In the genomic region with DNA sequence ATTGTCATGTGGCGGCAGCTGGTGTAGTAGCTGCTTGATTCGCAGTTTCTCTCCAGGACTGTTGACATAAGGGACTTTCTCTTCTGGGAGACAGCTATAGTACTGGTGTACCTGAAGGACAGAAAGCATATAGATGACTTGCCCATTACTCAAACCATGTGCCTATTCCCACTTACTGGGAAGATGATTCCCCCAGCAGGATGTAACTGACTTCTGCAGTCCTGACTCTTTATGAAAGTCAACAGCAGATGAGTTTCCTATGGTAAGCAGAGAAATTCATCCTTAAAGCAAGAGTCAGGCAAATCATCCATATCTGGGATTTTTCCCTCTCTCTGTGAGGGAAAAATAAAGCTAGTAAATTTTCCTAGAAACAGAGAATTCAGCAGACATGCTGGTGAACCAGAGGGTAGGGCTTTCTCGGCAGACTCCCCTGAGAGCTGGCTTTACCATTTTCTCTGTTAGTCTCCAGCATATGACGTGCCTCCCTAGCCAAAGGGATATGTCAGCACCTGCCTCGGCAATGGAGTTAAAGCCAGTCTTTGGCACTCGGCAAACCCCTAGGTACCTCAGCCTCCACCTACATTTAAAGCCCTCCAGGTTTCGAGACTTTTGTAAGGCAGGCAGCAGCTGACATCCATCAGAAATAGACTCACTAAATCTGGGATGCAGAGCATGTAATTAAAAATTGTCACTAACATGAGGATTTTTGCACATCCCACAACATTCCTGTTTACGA, we compare ENCODE assay signal across 13 cellular contexts.
DNase-seq lines count a peak whose midpoint lies in the region; ATAC-seq, FAIRE-seq and TF ChIP-seq lines count a peak whose summit lies in the region.
"Had no signal": no experiment of that assay in that cellular context is flagged by ENCODE, and none has a peak within 500 bp of the region (broad histone marks: within the 10 kb centered on the region; RNA-seq: fewer than 3 reads in every experiment).

No MANE protein-coding gene starts in this region.

- TF ChIP-seq POLR2A in IMR-90 (IDR thresholded peaks at IDR 0.05; ENCODE audit: low read depth, low read length), result no peak
- no peak for TF ChIP-seq POLR2A in transverse colon (IDR thresholded peaks at IDR 0.05)

- no peak overlapping the region for H4K91ac ChIP-seq in IMR-90 (ENCODE audit: insufficient read depth, low read depth, low read length)

- H3K27ac ChIP-seq in IMR-90 (ENCODE audit: insufficient read depth, low read length), result peak overlapping the region; percentile 73
- H3K27ac ChIP-seq in foreskin keratinocyte, result peak overlapping the region; percentile 96
- peak overlapping the region; percentile 8 to 55 (median 34) for H3K27ac ChIP-seq in transverse colon
- H3K27ac ChIP-seq in Karpas-422 (ENCODE audit: low read length), result no peak overlapping the region

- peak overlapping the region; percentile 47 for H2BK5ac ChIP-seq in IMR-90 (ENCODE audit: low read depth, low read length, poor library complexity, severe bottlenecking)

- H2AFZ ChIP-seq in IMR-90 (replicated peaks; ENCODE audit: low read length, poor library complexity), result no peak overlapping the region
- H2AFZ ChIP-seq in Karpas-422 (ENCODE audit: low read length), result no peak overlapping the region

- H3K27me3 ChIP-seq in IMR-90 (ENCODE audit: control insufficient read depth, insufficient read depth, low read length), result no peaks in the 10 kb centered on the region
- no peaks in the 10 kb centered on the region for H3K27me3 ChIP-seq in foreskin keratinocyte
- no peaks in the 10 kb centered on the region for H3K27me3 ChIP-seq in transverse colon
- no peaks in the 10 kb centered on the region for H3K27me3 ChIP-seq in Karpas-422 (ENCODE audit: low read length)

- POLR2A ChIA-PET in IMR-90 (lab: Charles Lee; ENCODE audit: unreplicated experiment), result no interaction called here

- H2BK15ac ChIP-seq in IMR-90 (ENCODE audit: low read depth, low read length), result peak overlapping the region; percentile 12; the same call in 1 of the 3 replicates

- in situ Hi-C loops in IMR-90 (cut with MboI; ENCODE audit: low sequenced_read_pairs), result no loop called here
- in situ Hi-C loops in transverse colon (cut with MboI; ENCODE audit: low pct_ligation_motif_present in 1 of 4, low pct_unique_long_range_greater_than_20kb in 1 of 4, low sequenced_read_pairs in 3 of 4), result loop anchor here in 1 of 4 donors (25.0 kb wide), 1 partner anchor 99 kb away; no protein-coding TSS in a partner anchor

- no peak for FAIRE-seq in urothelium cell line (lab: Jason Lieb, UNC)
- FAIRE-seq: A204.1 had no signal

- H3K9ac ChIP-seq in IMR-90 (ENCODE audit: low read depth, low read length), result 0 out of 2 replicates have a peak overlapping the region, but pooled peaks have one; percentile 16
- H3K9ac ChIP-seq in Karpas-422 (ENCODE audit: low read length), result no peak overlapping the region

- peak overlapping the region; percentile 79 for H3K18ac ChIP-seq in IMR-90 (ENCODE audit: low read depth, low read length)

- H3K36me3 ChIP-seq in IMR-90 (ENCODE audit: control insufficient read depth, insufficient read depth, low read length), result peaks cover 33% of the 10 kb centered on the region
- H3K36me3 ChIP-seq in transverse colon, result no peaks in the 10 kb centered on the region
- no peaks in the 10 kb centered on the region for H3K36me3 ChIP-seq in Karpas-422 (ENCODE audit: insufficient read depth, low read length)

- WGBS in IMR-90 (ENCODE audit: extremely low coverage in 2 of 2, insufficient read length in 1 of 2), 2 experiments, result 79% methylated on average over 2 of the region's 8 CpGs; no CpG with 5 or more reads in 1 of the 2 experiments
- 66 to 83% methylated on average over 1 to 8 of the region's 8 CpGs for WGBS in transverse colon (ENCODE audit: low coverage in 1 of 2), 2 donors

- no TSS peak for BruUV-seq in IMR-90 (replicated peaks; lab: Mats Ljungman, UMichigan)

- H3K14ac ChIP-seq in IMR-90 (replicated peaks; ENCODE audit: low read depth, low read length), result peak overlapping the region; percentile 61

- H4K20me1 ChIP-seq in IMR-90 (ENCODE audit: insufficient read depth, low read length) (0 out of 2 replicates have a peak, but pooled peaks cover 4% of the 10 kb centered on the region), Karpas-422 (ENCODE audit: insufficient read depth, low read depth, low read length) (no peaks in the 10 kb centered on the region)

- dilution Hi-C loops in IMR-90 (cut with HindIII; ENCODE audit: low sequenced_read_pairs, unreplicated experiment), result no loop called here

- H3K23ac ChIP-seq in IMR-90 (ENCODE audit: low read depth, low read length), result peak overlapping the region; percentile 44; the same call in 1 of the 2 replicates

- DNase-seq in NCI-H1092 treated with DMSO at 0.1 percent for 48 hours (lab: John Stamatoyannopoulos, UW), result peak; percentile 30
- no peak for DNase-seq in NCI-H1092 (lab: John Stamatoyannopoulos, UW)
- no peak for DNase-seq in IMR-90
- peak in 1 of 2 donors; percentile 76 for DNase-seq in foreskin keratinocyte
- no peak for DNase-seq in transverse colon
- DNase-seq in Karpas-422, result no peak
- DNase-seq in urothelium cell line (ENCODE audit: low spot score), result no peak
- no peak for DNase-seq in NCI-H2029 (lab: John Stamatoyannopoulos, UW)
- DNase-seq: MM.1S; naive B cell; stimulated activated CD4-positive, alpha-beta T cell treated with anti-CD3 and anti-CD28 coated beads, Interleukin-1b, Interleukin-23, amount 100 ng/mL, for 48 hours; substantia nigra had no signal

- no peaks in the 10 kb centered on the region for H3K79me2 ChIP-seq in Karpas-422 (ENCODE audit: low read length)

- H3K4me3 ChIP-seq in IMR-90 (ENCODE audit: insufficient read depth, low read depth, low read length), result no peak overlapping the region
- H3K4me3 ChIP-seq in transverse colon, result no peak overlapping the region
- no peak overlapping the region for H3K4me3 ChIP-seq in Karpas-422 (ENCODE audit: low read length)

- no peak for ATAC-seq in IMR-90 (ENCODE audit: low read depth)
- peak; percentile 70 for ATAC-seq in foreskin keratinocyte

- no peak overlapping the region; the same call in 1 of the 2 replicates for H2BK120ac ChIP-seq in IMR-90 (ENCODE audit: low read depth, low read length)

- peaks cover 15% of the 10 kb centered on the region for H3K9me1 ChIP-seq in IMR-90 (ENCODE audit: insufficient read depth, low read length)

- H4K5ac ChIP-seq in IMR-90 (ENCODE audit: low read depth, low read length), result 0 out of 2 replicates have a peak overlapping the region, but pooled peaks have one; percentile 37

- H3K9me2 ChIP-seq in Karpas-422 (replicated peaks; ENCODE audit: insufficient read depth, low read length), result no peaks in the 10 kb centered on the region

- no peak for TF ChIP-seq CTCF in IMR-90 (conservative IDR thresholded peaks at IDR 0.05; ENCODE audit: low read depth, low read length)
- peak; percentile 56 for TF ChIP-seq CTCF in foreskin keratinocyte (conservative IDR thresholded peaks at IDR 0.05)
- TF ChIP-seq CTCF in transverse colon (IDR thresholded peaks at IDR 0.05), result no peak

- H2AK9ac ChIP-seq in IMR-90 (replicated peaks; ENCODE audit: low read depth, low read length, poor library complexity), result peak overlapping the region; percentile 68

- H3K4me2 ChIP-seq in IMR-90 (ENCODE audit: low read depth, low read length) (peak overlapping the region; percentile 52; the same call in 1 of the 2 replicates), Karpas-422 (ENCODE audit: low read depth, low read length, poor library complexity, severe bottlenecking) (no peak overlapping the region)

- H3K4me1 ChIP-seq in IMR-90 (ENCODE audit: control insufficient read depth, insufficient read depth, low read length) (peaks cover 12% of the 10 kb centered on the region), foreskin keratinocyte (peaks cover 52% of the 10 kb centered on the region), transverse colon (peaks cover 16 to 59% (median 33%) of the 10 kb centered on the region in 4 donors), Karpas-422 (ENCODE audit: low read length) (no peaks in the 10 kb centered on the region)

- peaks cover 29 to 65% of the 10 kb centered on the region in 2 experiments for H3K79me1 ChIP-seq in IMR-90 (ENCODE audit: low read depth in 1 of 2, low read length in 2 of 2)

- TF ChIP-seq RAD21 in IMR-90 (IDR thresholded peaks at IDR 0.05; ENCODE audit: low read length), result peak; percentile 16; the same call in 1 of the 2 replicates

- peak overlapping the region; percentile 24; the same call in 1 of the 2 replicates for H2BK20ac ChIP-seq in IMR-90 (ENCODE audit: low read depth, low read length)

- H3K4ac ChIP-seq in IMR-90 (ENCODE audit: low read depth, low read length), result peak overlapping the region; percentile 63; the same call in 1 of the 2 replicates

- intact Hi-C loops in IMR-90 (cut with micrococcal nuclease), result loop anchor here (1.0 kb wide), 1 partner anchor 12 kb away; no protein-coding TSS in a partner anchor
- intact Hi-C loops in transverse colon (cut with DNase I; ENCODE audit: low total_unique reads), result no loop called here

- H3K9me3 ChIP-seq in IMR-90 (ENCODE audit: control insufficient read depth, insufficient read depth, low read length) (no peaks in the 10 kb centered on the region), transverse colon (no peaks in the 10 kb centered on the region), Karpas-422 (ENCODE audit: low read length) (no peaks in the 10 kb centered on the region)

- no peak overlapping the region for H3K56ac ChIP-seq in IMR-90 (ENCODE audit: extremely low read depth, insufficient read depth, low read length)

- H2AK5ac ChIP-seq in IMR-90 (ENCODE audit: low read depth, low read length), result peak overlapping the region; percentile 54

- peak overlapping the region in 1 of 2 experiments; percentile 33; a peak in 1 of 4 replicates for H4K8ac ChIP-seq in IMR-90 (ENCODE audit: low read depth in 2 of 2, low read length in 2 of 2)

- no peak for TF ChIP-seq EP300 in transverse colon (IDR thresholded peaks at IDR 0.05; ENCODE audit: low read depth)

- CTCF ChIA-PET in IMR-90 (lab: Yijun Ruan, JAX), result interaction anchor here (1.6 kb wide), 1 partner anchor 132 kb away, joined by 4 read pairs; no protein-coding TSS in a partner anchor

TF ChIP-seq in IMR-90, 13 proteins besides CTCF, POLR2A, EP300 and RAD21 (continues in another document):
- TF ChIP-seq, protein P1, sequence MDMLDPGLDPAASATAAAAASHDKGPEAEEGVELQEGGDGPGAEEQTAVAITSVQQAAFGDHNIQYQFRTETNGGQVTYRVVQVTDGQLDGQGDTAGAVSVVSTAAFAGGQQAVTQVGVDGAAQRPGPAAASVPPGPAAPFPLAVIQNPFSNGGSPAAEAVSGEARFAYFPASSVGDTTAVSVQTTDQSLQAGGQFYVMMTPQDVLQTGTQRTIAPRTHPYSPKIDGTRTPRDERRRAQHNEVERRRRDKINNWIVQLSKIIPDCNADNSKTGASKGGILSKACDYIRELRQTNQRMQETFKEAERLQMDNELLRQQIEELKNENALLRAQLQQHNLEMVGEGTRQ (IDR thresholded peaks at IDR 0.05; ENCODE audit: low read depth, low read length), result no peak
